9 cellular contexts compared by ENCODE assay signal in genomic region chr9:9942764-9943424, GRCh38.
A peak's percentile ranks its signal among the peaks of the same experiment; 100 is the strongest.
DNase-seq lines count a peak whose midpoint lies in the region; ATAC-seq and TF ChIP-seq lines count a peak whose summit lies in the region.
"Had no signal": no experiment of that assay in that cellular context is flagged by ENCODE, and none has a peak within 500 bp of the region (broad histone marks: within the 10 kb centered on the region; RNA-seq: fewer than 3 reads in every experiment).

No MANE protein-coding gene starts in this region.

- no peak overlapping the region for H3K4me3 Mint-ChIP-seq in activated T-helper 17 cell treated with anti-CD3 and anti-CD28 coated beads, Interleukin-2, amount 50 U/mL, for 72 hours

- H3K36me3 ChIP-seq in GM06990 (ENCODE audit: control insufficient read depth, insufficient read depth, low read length) = no peaks in the 10 kb centered on the region
- no peaks in the 10 kb centered on the region for H3K36me3 ChIP-seq in GM23248 (ENCODE audit: low read depth)
- H3K36me3 ChIP-seq in SJCRH30 = no peaks in the 10 kb centered on the region
- no peaks in the 10 kb centered on the region for H3K36me3 ChIP-seq in adipocyte (ENCODE audit: control insufficient read depth, insufficient read depth, low read length, severe bottlenecking)
- no peaks in the 10 kb centered on the region for H3K36me3 ChIP-seq in right atrium auricular region

- H3K9ac ChIP-seq in GM23248 (no peak overlapping the region), adipocyte (ENCODE audit: low read length) (no peak overlapping the region)

- in situ Hi-C loops in GM23248 (cut with MboI) = no loop called here

- no peaks in the 10 kb centered on the region for H3K9me3 Mint-ChIP-seq in activated T-helper 17 cell treated with anti-CD3 and anti-CD28 coated beads, Interleukin-2, amount 50 U/mL, for 72 hours

- H3K27me3 ChIP-seq in GM06990 (replicated peaks; ENCODE audit: control insufficient read depth, insufficient read depth, low read length) (no peaks in the 10 kb centered on the region), GM23248 (replicated peaks; ENCODE audit: insufficient read depth) (no peaks in the 10 kb centered on the region), SJCRH30 (no peaks in the 10 kb centered on the region), adipocyte (replicated peaks; ENCODE audit: control insufficient read depth, insufficient read depth, low read length) (no peaks in the 10 kb centered on the region), right atrium auricular region (no peaks in the 10 kb centered on the region)

- no peak for ATAC-seq in activated T-helper 17 cell treated with anti-CD3 and anti-CD28 coated beads, Interleukin-2, amount 50 U/mL, for 72 hours (replicated peaks)

- no peaks in the 10 kb centered on the region for H4K20me1 ChIP-seq in GM23248 (ENCODE audit: insufficient read depth)

- H3K36me3 Mint-ChIP-seq in activated T-helper 17 cell treated with anti-CD3 and anti-CD28 coated beads, Interleukin-2, amount 50 U/mL, for 72 hours (ENCODE audit: low read depth) = no peaks in the 10 kb centered on the region

- WGBS in GM23248 (ENCODE audit: low coverage in 1 of 2, low lambda C conversion rate in 2 of 2, missing lambda C conversion rate in 2 of 2), 2 experiments = 7 to 10% methylated on average over 5 of the region's 5 CpGs

- H3K9me2 ChIP-seq in GM23248 (ENCODE audit: insufficient read depth) = no peaks in the 10 kb centered on the region

- no peak overlapping the region for H3K4me2 ChIP-seq in GM23248 (ENCODE audit: unreplicated experiment)

- no peak overlapping the region for H2AFZ ChIP-seq in GM23248

- no peak overlapping the region for H3K27ac Mint-ChIP-seq in activated T-helper 17 cell treated with anti-CD3 and anti-CD28 coated beads, Interleukin-2, amount 50 U/mL, for 72 hours

- H3K4me3 ChIP-seq in GM06990 (replicated peaks; ENCODE audit: low read depth, low read length) = no peak overlapping the region
- H3K4me3 ChIP-seq in GM23248 = no peak overlapping the region
- H3K4me3 ChIP-seq in SJCRH30 = no peak overlapping the region
- H3K4me3 ChIP-seq in adipocyte (ENCODE audit: low read length) = no peak overlapping the region
- H3K4me3 ChIP-seq in right atrium auricular region = no peak overlapping the region
- H3K4me3 ChIP-seq in retinal pigment epithelial cell (ENCODE audit: low read length) = no peak overlapping the region

- H3K4me1 ChIP-seq in GM23248 (ENCODE audit: insufficient read depth) (no peaks in the 10 kb centered on the region), SJCRH30 (no peaks in the 10 kb centered on the region), adipocyte (ENCODE audit: control insufficient read depth, insufficient read depth, low read length) (no peaks in the 10 kb centered on the region), right atrium auricular region (no peaks in the 10 kb centered on the region)

- DNase-seq in GM06990 (ENCODE audit: extremely low read depth, insufficient read length) (peak; percentile 0), GM23248 (peak; percentile 55), Kasumi-1 (lab: John Stamatoyannopoulos, UW) (peak; percentile 37), SJCRH30 (peak; percentile 26 to 78), adipocyte (ENCODE audit: low read depth) (peak; percentile 73), right atrium auricular region (ENCODE audit: low spot score) (peak; percentile 67), retinal pigment epithelial cell (ENCODE audit: low read depth) (no peak)

- H3K27ac ChIP-seq in GM23248 (no peak overlapping the region), SJCRH30 (no peak overlapping the region), right atrium auricular region (no peak overlapping the region)
- H3K27ac ChIP-seq: epithelial cell of prostate had no signal

- no peaks in the 10 kb centered on the region for H3K4me1 Mint-ChIP-seq in activated T-helper 17 cell treated with anti-CD3 and anti-CD28 coated beads, Interleukin-2, amount 50 U/mL, for 72 hours

- H3K79me2 ChIP-seq in GM23248 (ENCODE audit: insufficient read depth) = no peaks in the 10 kb centered on the region

- H3K27me3 Mint-ChIP-seq in activated T-helper 17 cell treated with anti-CD3 and anti-CD28 coated beads, Interleukin-2, amount 50 U/mL, for 72 hours = no peaks in the 10 kb centered on the region

- H3F3A ChIP-seq in GM23248 (ENCODE audit: insufficient read depth) = no peaks in the 10 kb centered on the region

- TF ChIP-seq CTCF in GM06990 (IDR thresholded peaks at IDR 0.05; ENCODE audit: insufficient read depth, low read length, poor library complexity, severe bottlenecking) (peak; percentile 91), right atrium auricular region (IDR thresholded peaks at IDR 0.05) (peak; percentile 87), retinal pigment epithelial cell (conservative IDR thresholded peaks at IDR 0.05; ENCODE audit: low read depth, low read length) (peak; percentile 97)

- H3K9me3 ChIP-seq in GM23248 (ENCODE audit: low read depth) = no peaks in the 10 kb centered on the region
- no peaks in the 10 kb centered on the region for H3K9me3 ChIP-seq in SJCRH30 (replicated peaks)
- H3K9me3 ChIP-seq in adipocyte (ENCODE audit: control insufficient read depth, low read length) = no peaks in the 10 kb centered on the region
- no peaks in the 10 kb centered on the region for H3K9me3 ChIP-seq in right atrium auricular region
